In the genomic region with DNA sequence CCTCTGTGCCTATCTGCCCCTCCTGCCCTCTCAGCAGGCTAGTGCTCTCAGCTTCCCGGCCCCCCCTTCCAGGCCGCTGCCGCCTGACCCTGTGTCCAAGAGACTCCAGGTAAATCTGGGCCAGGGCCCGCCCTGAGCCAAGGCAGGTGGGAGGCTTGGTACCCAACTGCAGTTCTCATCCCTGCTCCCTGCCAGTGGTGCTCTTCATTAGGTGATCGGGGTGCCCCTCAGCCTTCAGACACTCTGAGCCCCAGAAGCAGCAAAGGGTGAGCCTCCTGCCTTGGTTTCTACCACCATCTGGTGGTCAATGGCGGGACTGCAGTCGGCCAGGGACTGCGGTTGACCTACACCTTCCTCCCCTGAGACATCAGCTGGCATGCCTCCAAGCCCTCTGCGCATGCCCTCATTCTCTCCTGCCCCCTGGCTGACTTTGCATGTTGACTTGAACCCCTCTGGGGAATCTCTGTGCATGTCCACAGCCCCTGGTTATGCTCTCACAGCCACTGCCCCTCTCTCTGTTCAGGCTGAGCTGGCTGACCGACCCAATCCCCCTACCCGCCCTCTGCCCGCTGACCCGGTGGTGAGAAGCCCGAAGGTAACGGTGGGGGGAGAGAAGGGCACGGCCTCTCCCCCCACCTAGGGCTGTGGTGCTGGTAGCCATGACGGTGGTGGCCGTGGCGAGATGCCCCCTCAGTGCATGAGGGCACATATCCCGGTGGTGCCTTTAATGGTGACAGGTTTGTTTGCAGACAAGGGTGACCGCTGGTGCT, we compare ENCODE assay signal across 9 cellular contexts. TPM values are rescaled to one million over a fixed set of nuclear protein-coding genes. Genes with fewer than 3 reads are reported as not detected.
DNase-seq lines count a peak whose midpoint lies in the region; ATAC-seq and TF ChIP-seq lines count a peak whose summit lies in the region.
"Had no signal": no experiment of that assay in that cellular context is flagged by ENCODE, and none has a peak within 500 bp of the region (broad histone marks: within the 10 kb centered on the region; RNA-seq: fewer than 3 reads in every experiment).

No MANE protein-coding gene starts in this region.

- H3K4me1 ChIP-seq in uterus, result peaks cover 0 to 16% of the 10 kb centered on the region in 2 donors

- peaks cover 36% of the 10 kb centered on the region for H3K4me1 Mint-ChIP-seq in activated naive CD4-positive, alpha-beta T cell treated with anti-CD3 and anti-CD28 coated beads, Interleukin-2, amount 10 ng/mL, durations not matched to agents 7 days and 5 days
- H3K4me1 Mint-ChIP-seq in progenitor cell of endocrine pancreas (ENCODE audit: low read depth), result peaks cover 26% of the 10 kb centered on the region

- no peaks in the 10 kb centered on the region for H3K36me3 ChIP-seq in uterus

- peak in 1 of 2 donors; percentile 12 for TF ChIP-seq POLR2A in uterus (IDR thresholded peaks at IDR 0.05)

- peak; percentile 65 for ATAC-seq in Right ventricle myocardium superior (ENCODE audit: poor library complexity)

- no peak overlapping the region for H3K4me3 ChIP-seq in uterus

- intact Hi-C loops in Right ventricle myocardium superior (cut with DNase I) (loop anchor here (5.0 kb wide), 1 partner anchor 99 kb away; the partner anchor contains the start of gene PYGO2), uterus (cut with DNase I; ENCODE audit: low total_unique reads) (no loop called here)

- no peaks in the 10 kb centered on the region for H3K27me3 Mint-ChIP-seq in activated naive CD4-positive, alpha-beta T cell treated with anti-CD3 and anti-CD28 coated beads, Interleukin-2, amount 10 ng/mL, durations not matched to agents 7 days and 5 days
- peaks cover 3% of the 10 kb centered on the region for H3K27me3 Mint-ChIP-seq in progenitor cell of endocrine pancreas

- DNase-seq in COLO829 (ENCODE audit: low spot score), result peak; percentile 88
- DNase-seq in H4 (ENCODE audit: low spot score), result peak; percentile 81
- DNase-seq in NCI-H1417 treated with DMSO at 0.1 percent for 48 hours (lab: John Stamatoyannopoulos, UW), result peak; percentile 41
- DNase-seq in SKM-1 treated with dmso at 0.1 percent for 144 hours (lab: John Stamatoyannopoulos, UW; ENCODE audit: unreplicated experiment), result peak; percentile 86
- peak; percentile 96 for DNase-seq in activated naive CD4-positive, alpha-beta T cell treated with anti-CD3 and anti-CD28 coated beads, Interleukin-2, amount 10 ng/mL, durations not matched to agents 7 days and 5 days
- peak; percentile 92 for DNase-seq in Right ventricle myocardium superior
- peak; percentile 94 for DNase-seq in progenitor cell of endocrine pancreas (ENCODE audit: low spot score, unreplicated experiment)
- peak; percentile 83 to 85 for DNase-seq in uterus

- no peak overlapping the region for H3K27ac ChIP-seq in uterus
- H3K27ac ChIP-seq: SK-N-MC had no signal

- no peaks in the 10 kb centered on the region for H3K9me3 Mint-ChIP-seq in activated naive CD4-positive, alpha-beta T cell treated with anti-CD3 and anti-CD28 coated beads, Interleukin-2, amount 10 ng/mL, durations not matched to agents 7 days and 5 days
- H3K9me3 Mint-ChIP-seq in progenitor cell of endocrine pancreas (ENCODE audit: low read depth), result no peaks in the 10 kb centered on the region

- no peaks in the 10 kb centered on the region for H3K9me3 ChIP-seq in uterus

- H3K4me3 Mint-ChIP-seq in activated naive CD4-positive, alpha-beta T cell treated with anti-CD3 and anti-CD28 coated beads, Interleukin-2, amount 10 ng/mL, durations not matched to agents 7 days and 5 days, result peak overlapping the region; percentile 4
- peak overlapping the region; percentile 5 for H3K4me3 Mint-ChIP-seq in progenitor cell of endocrine pancreas (ENCODE audit: low read depth)

- TF ChIP-seq CTCF in progenitor cell of endocrine pancreas (IDR thresholded peaks at IDR 0.05; ENCODE audit: unreplicated experiment) (peak; percentile 98), uterus (IDR thresholded peaks at IDR 0.05) (peak; percentile 94 to 100 (median 98))

- CTCF ChIA-PET in activated naive CD4-positive, alpha-beta T cell treated with anti-CD3 and anti-CD28 coated beads, Interleukin-2, amount 10 ng/mL, durations not matched to agents 7 days and 5 days (lab: Charles Lee), result interaction anchor here (0.7 to 15.1 kb wide), 18 partner anchors 10 to 502 kb away, joined by 3 to 220 read pairs (median 4); partner anchors contain the start of genes ADAM15, PBXIP1 and PYGO2

- H3K27ac Mint-ChIP-seq in activated naive CD4-positive, alpha-beta T cell treated with anti-CD3 and anti-CD28 coated beads, Interleukin-2, amount 10 ng/mL, durations not matched to agents 7 days and 5 days, result no peak overlapping the region
- H3K27ac Mint-ChIP-seq in progenitor cell of endocrine pancreas, result peak overlapping the region; percentile 82

- H3K36me3 Mint-ChIP-seq in activated naive CD4-positive, alpha-beta T cell treated with anti-CD3 and anti-CD28 coated beads, Interleukin-2, amount 10 ng/mL, durations not matched to agents 7 days and 5 days, result peaks cover 10% of the 10 kb centered on the region
- peaks cover 3% of the 10 kb centered on the region for H3K36me3 Mint-ChIP-seq in progenitor cell of endocrine pancreas (ENCODE audit: insufficient read depth)

- no peaks in the 10 kb centered on the region for H3K27me3 ChIP-seq in uterus

RNA-seq across cellular contexts. Expression of gene EFNA4, which starts 2.0 kb away (rescaled TPM):
- 24.4 and 26.9 TPM in 2 replicates for total RNA-seq in H4 (2014; rRNA removed; shearing (Covaris generic))
- total RNA-seq in Right ventricle myocardium superior (2.6 TPM), progenitor cell of endocrine pancreas (45.5 and 46.8 TPM in 2 replicates), uterus (1 to 10 TPM in 2 of 4 donors, not detected in 2; 8.0 to 8.4 TPM)

RNA-seq across cellular contexts. Expression of gene ADAM15, which starts 10.4 kb away (rescaled TPM):
- 51.8 and 64.3 TPM in 2 replicates for total RNA-seq in H4 (2014; rRNA removed; shearing (Covaris generic))
- total RNA-seq in Right ventricle myocardium superior, result 77.6 TPM
- total RNA-seq in progenitor cell of endocrine pancreas, result 20.9 and 22.1 TPM in 2 replicates
- total RNA-seq in uterus, result 100 to 1,000 TPM in 3 of 4 donors, 10 to 100 TPM in 1; 58.6 to 270 (median 153) TPM

RNA-seq across cellular contexts. Expression of gene EFNA3, which starts 17.1 kb away (rescaled TPM):
- 7.5 and 9.5 TPM in 2 replicates for total RNA-seq in H4 (2014; rRNA removed; shearing (Covaris generic))
- total RNA-seq in Right ventricle myocardium superior (0.75 TPM), progenitor cell of endocrine pancreas (9.0 and 10.5 TPM in 2 replicates), uterus (1 to 10 TPM in 3 of 4 donors, not detected in 1; 3.2 to 7.6 (median 3.3) TPM)

RNA-seq across cellular contexts. Expression of gene DCST1, which starts 27.9 kb away (rescaled TPM):
- not detected in 2 replicates for total RNA-seq in H4 (2014; rRNA removed; shearing (Covaris generic))
- total RNA-seq in Right ventricle myocardium superior (not detected), progenitor cell of endocrine pancreas (not detected in 2 replicates), uterus (1 to 10 TPM in 2 of 4 donors, not detected in 2; 1.1 to 3.5 TPM)

RNA-seq across cellular contexts. Expression of gene DCST2, which starts 28.0 kb away (rescaled TPM):
- total RNA-seq in H4 (2014; rRNA removed; shearing (Covaris generic)), result not detected in 2 replicates
- total RNA-seq in Right ventricle myocardium superior (0.16 TPM), progenitor cell of endocrine pancreas (2.2 TPM in 2 replicates), uterus (1 to 10 TPM in 1 of 4 donors, under 1 TPM in 1, not detected in 2; 0.07 to 1.6 TPM)

Comparison
In these comparisons a context has a peak if more than half of its experiments do, and no peak if none do; other contexts are left out.
1. DNase-seq: peak in every context shown above with its lines; median percentile 96 in activated naive CD4-positive, alpha-beta T cell treated with anti-CD3 and anti-CD28 coated beads, Interleukin-2, amount 10 ng/mL, durations not matched to agents 7 days and 5 days; 94 in progenitor cell of endocrine pancreas; 92 in Right ventricle myocardium superior; 88 in COLO829; 86 in SKM-1 treated with dmso at 0.1 percent for 144 hours; 84 in uterus; 81 in H4; 41 in NCI-H1417 treated with DMSO at 0.1 percent for 48 hours.